27 cellular contexts compared by ENCODE assay signal in the genomic region with DNA sequence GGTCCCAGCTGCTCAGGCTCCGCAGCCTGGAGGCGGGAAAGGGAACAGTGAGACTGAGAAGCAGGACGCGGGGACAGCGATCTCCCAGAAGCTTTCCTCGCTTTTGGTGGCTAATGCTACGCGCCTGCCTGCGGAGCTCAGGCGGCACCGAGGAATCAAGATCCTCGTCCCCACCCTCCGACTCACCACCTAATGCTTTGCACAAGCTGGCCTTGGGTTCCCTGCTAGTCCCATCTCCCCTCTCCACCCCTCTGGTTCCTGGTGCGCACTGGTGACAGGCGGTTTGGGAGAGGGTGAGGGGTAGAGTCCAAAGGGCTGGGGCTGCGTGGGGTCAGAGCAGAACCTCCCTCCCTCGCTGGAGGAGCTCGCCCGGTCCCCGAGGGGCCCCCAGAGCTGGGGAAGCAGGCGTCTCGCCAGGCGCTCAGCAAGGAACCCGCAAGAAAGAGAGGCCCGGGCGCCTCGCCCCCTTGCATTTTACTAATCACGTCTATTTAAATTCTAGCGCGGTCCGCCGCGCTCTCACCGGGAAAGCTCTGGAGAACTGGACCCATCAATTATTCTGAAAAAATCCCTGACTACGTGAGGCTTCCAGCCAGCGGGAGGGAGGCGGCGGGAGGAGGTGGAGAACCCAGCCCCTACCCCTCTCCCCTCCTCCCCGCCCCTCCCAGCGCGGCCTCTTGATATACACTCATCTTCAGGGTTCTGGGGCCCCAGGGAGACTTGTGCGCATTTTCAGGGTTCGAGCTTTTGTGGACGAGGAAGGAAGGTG. TPM values are rescaled to one million over a fixed set of nuclear protein-coding genes. Genes with fewer than 3 reads are reported as not detected.
DNase-seq lines count a peak whose midpoint lies in the region; ATAC-seq, FAIRE-seq and TF ChIP-seq lines count a peak whose summit lies in the region.
"Had no signal": no experiment of that assay in that cellular context is flagged by ENCODE, and none has a peak within 500 bp of the region (broad histone marks: within the 10 kb centered on the region; RNA-seq: fewer than 3 reads in every experiment).

No MANE protein-coding gene starts in this region.

- peak; percentile 26 for ATAC-seq in aorta (ENCODE audit: low FRiP score)
- ATAC-seq: effector memory CD8-positive, alpha-beta T cell; heart right ventricle; HepG2; left lobe of liver; T-helper 17 cell had no signal

- peaks cover 8% of the 10 kb centered on the region for H3K9me3 Mint-ChIP-seq in astrocyte (ENCODE audit: unreplicated experiment)

- H4K20me1 ChIP-seq in mammary epithelial cell (ENCODE audit: insufficient read depth, low read length) = no peaks in the 10 kb centered on the region
- peaks cover 3% of the 10 kb centered on the region for H4K20me1 ChIP-seq in astrocyte (ENCODE audit: insufficient read depth, low read length)

- H3K9me3 ChIP-seq in mammary epithelial cell (replicated peaks; ENCODE audit: insufficient read depth, low read length) (no peaks in the 10 kb centered on the region), breast epithelium (no peaks in the 10 kb centered on the region), astrocyte (ENCODE audit: insufficient read depth, low read depth, low read length) (no peaks in the 10 kb centered on the region), iPS-18a (ENCODE audit: control insufficient read depth, low read depth, low read length) (no peaks in the 10 kb centered on the region), aorta (ENCODE audit: control insufficient read depth, low read length) (no peaks in the 10 kb centered on the region)
- H3K9me3 ChIP-seq: heart right ventricle, uterus had no signal

- H3K27ac ChIP-seq in mammary epithelial cell (ENCODE audit: insufficient read depth, low read depth, low read length) (no peak overlapping the region), breast epithelium (no peak overlapping the region), astrocyte (ENCODE audit: low read depth, low read length) (no peak overlapping the region), iPS-18a (ENCODE audit: low read length) (no peak overlapping the region), aorta (ENCODE audit: low read depth in 1 of 2, low read length in 2 of 2) (no peak overlapping the region)
- H3K27ac ChIP-seq: C4-2B, heart right ventricle, uterus had no signal

- H2AFZ ChIP-seq in mammary epithelial cell (ENCODE audit: low read depth, low read length) (peak overlapping the region; percentile 10), astrocyte (ENCODE audit: low read depth, low read length) (peak overlapping the region; percentile 13)

- TF ChIP-seq CTCF in mammary epithelial cell (conservative IDR thresholded peaks at IDR 0.05 in 1 of 2, IDR thresholded peaks at IDR 0.05 in 1 of 2; ENCODE audit: extremely low read depth in 1 of 2, insufficient read depth in 1 of 2, low read depth in 1 of 2, low read length in 2 of 2) = no peak
- no peak for TF ChIP-seq CTCF in breast epithelium (IDR thresholded peaks at IDR 0.05)
- no peak for TF ChIP-seq CTCF in astrocyte (IDR thresholded peaks at IDR 0.05; ENCODE audit: insufficient read depth, low read depth, low read length)

- dilution Hi-C loops in mammary epithelial cell (cut with HindIII; ENCODE audit: low sequenced_read_pairs) = no loop called here

- H3K4me3 ChIP-seq in mammary epithelial cell (replicated peaks in 1 of 3; ENCODE audit: insufficient read depth in 1 of 3, low read depth in 2 of 3, low read length in 3 of 3) = no peak overlapping the region
- no peak overlapping the region for H3K4me3 ChIP-seq in breast epithelium
- H3K4me3 ChIP-seq in astrocyte (ENCODE audit: insufficient read depth, low read depth, low read length) = no peak overlapping the region
- H3K4me3 ChIP-seq in iPS-18a (ENCODE audit: low read length) = peak overlapping the region; percentile 49
- H3K4me3 ChIP-seq in aorta (ENCODE audit: low read length in 2 of 2) = no peak overlapping the region
- H3K4me3 ChIP-seq: heart right ventricle, uterus had no signal

- H3K4me1 Mint-ChIP-seq in astrocyte (ENCODE audit: low read depth, unreplicated experiment) = peaks cover 3% of the 10 kb centered on the region

- intact Hi-C loops in mammary epithelial cell (cut with micrococcal nuclease) (no loop called here), breast epithelium (cut with DNase I; ENCODE audit: low total_unique reads) (no loop called here), aorta (cut with DNase I) (no loop called here)

- no TSS peak for BruUV-seq in mammary epithelial cell (replicated peaks; lab: Mats Ljungman, UMichigan)

- no peak overlapping the region for H3K27ac Mint-ChIP-seq in astrocyte (ENCODE audit: unreplicated experiment)
- H3K27ac Mint-ChIP-seq: effector memory CD8-positive, alpha-beta T cell; T-helper 17 cell had no signal

- no peak for DNase-seq in mammary epithelial cell
- DNase-seq in breast epithelium (ENCODE audit: low spot score in 2 of 2) = no peak
- DNase-seq in astrocyte (ENCODE audit: low read depth) = no peak
- DNase-seq in aorta = no peak
- no peak for DNase-seq in NCI-H2107 treated with DMSO at 0.1 percent for 48 hours (lab: John Stamatoyannopoulos, UW; ENCODE audit: unreplicated experiment)
- no peak for DNase-seq in NCI-H2029 treated with DMSO at 0.1 percent for 48 hours (lab: John Stamatoyannopoulos, UW)
- DNase-seq in NOMO-1 treated with DMSO at 0.1 percent for 48 hours (lab: John Stamatoyannopoulos, UW; ENCODE audit: unreplicated experiment) = no peak
- DNase-seq: activated CD4-positive, alpha-beta T cell treated with anti-CD3 and anti-CD28 coated beads, Interleukin-2, amount 50 U/mL, for 48 hours; activated naive CD4-positive, alpha-beta T cell; amniotic stem cell; cerebellar nuclear complex; DMS 273 treated with DMSO at 0.1 percent for 48 hours; effector memory CD8-positive, alpha-beta T cell; heart right ventricle; NCI-H146; NCI-H446 treated with DMSO at 0.1 percent for 48 hours; Right ventricle myocardium superior; stimulated activated CD4-positive, alpha-beta T cell treated with anti-CD3 and anti-CD28 coated beads, Interleukin-4, amount 100 ng/mL, for 4 hours; T-helper 17 cell; uterus had no signal

- WGBS in mammary epithelial cell (ENCODE audit: low coverage, missing lambda C conversion rate) = 3% methylated on average over 15 of the region's 44 CpGs
- WGBS in aorta, 2 donors = 1% methylated on average over 40 to 44 of the region's 44 CpGs

- H3K79me2 ChIP-seq in mammary epithelial cell (ENCODE audit: insufficient read depth, low read length) (no peaks in the 10 kb centered on the region), astrocyte (ENCODE audit: insufficient read depth, low read length) (no peaks in the 10 kb centered on the region)

- no peaks in the 10 kb centered on the region for H3K36me3 Mint-ChIP-seq in astrocyte (ENCODE audit: low read depth, unreplicated experiment)

- in situ Hi-C loops in mammary epithelial cell (cut with MboI; ENCODE audit: low sequenced_read_pairs in 2 of 2) = no loop called here

- H3K27me3 Mint-ChIP-seq in astrocyte (ENCODE audit: low read depth, unreplicated experiment) = peaks cover 90% of the 10 kb centered on the region

- H3K4me1 ChIP-seq in mammary epithelial cell (ENCODE audit: insufficient read depth, low read length) = no peaks in the 10 kb centered on the region
- no peaks in the 10 kb centered on the region for H3K4me1 ChIP-seq in breast epithelium
- no peaks in the 10 kb centered on the region for H3K4me1 ChIP-seq in astrocyte (ENCODE audit: insufficient read depth, low read length)
- H3K4me1 ChIP-seq in iPS-18a (ENCODE audit: control insufficient read depth, low read depth, low read length) = peaks cover 3% of the 10 kb centered on the region
- no peaks in the 10 kb centered on the region for H3K4me1 ChIP-seq in aorta (ENCODE audit: control insufficient read depth in 1 of 2, insufficient read depth in 2 of 2, low read length in 2 of 2)
- H3K4me1 ChIP-seq: heart right ventricle, uterus had no signal

- no peak overlapping the region for H3K4me2 ChIP-seq in mammary epithelial cell (ENCODE audit: insufficient read depth, low read depth, low read length)
- H3K4me2 ChIP-seq in astrocyte (ENCODE audit: low read length) = peak overlapping the region; percentile 50

- CTCF ChIA-PET in mammary epithelial cell (lab: Charles Lee; ENCODE audit: low non-redundant PET) = no interaction called here

- H3K4me3 Mint-ChIP-seq in astrocyte (ENCODE audit: unreplicated experiment) = no peak overlapping the region
- H3K4me3 Mint-ChIP-seq: effector memory CD8-positive, alpha-beta T cell; T-helper 17 cell had no signal

- H3K27me3 ChIP-seq in mammary epithelial cell (ENCODE audit: insufficient read depth, low read length) = peaks cover 41% of the 10 kb centered on the region
- peaks cover 3 to 75% of the 10 kb centered on the region in 2 donors for H3K27me3 ChIP-seq in breast epithelium
- H3K27me3 ChIP-seq in astrocyte (ENCODE audit: insufficient read depth, low read length) = peaks cover 78% of the 10 kb centered on the region
- peaks cover 100% of the 10 kb centered on the region for H3K27me3 ChIP-seq in iPS-18a (ENCODE audit: control insufficient read depth, insufficient read depth, low read length)
- H3K27me3 ChIP-seq in aorta (ENCODE audit: control insufficient read depth in 1 of 2, insufficient read depth in 2 of 2, low read length in 1 of 2) = no peaks in the 10 kb centered on the region

- no peak for TF ChIP-seq POLR2A in breast epithelium (IDR thresholded peaks at IDR 0.05)

- H3K36me3 ChIP-seq in mammary epithelial cell (ENCODE audit: insufficient read depth, low read length) (no peaks in the 10 kb centered on the region), breast epithelium (no peaks in the 10 kb centered on the region), astrocyte (ENCODE audit: insufficient read depth, low read length) (no peaks in the 10 kb centered on the region), iPS-18a (ENCODE audit: control insufficient read depth, low read depth, low read length) (no peaks in the 10 kb centered on the region), aorta (ENCODE audit: control insufficient read depth in 1 of 2, insufficient read depth in 2 of 2, low read length in 1 of 2) (no peaks in the 10 kb centered on the region)
- H3K36me3 ChIP-seq: heart right ventricle, uterus had no signal

- no peak for FAIRE-seq in astrocyte (lab: Jason Lieb, UNC)
- FAIRE-seq: GM12892, HepG2 had no signal

- H3K9ac ChIP-seq in mammary epithelial cell (ENCODE audit: insufficient read depth, low read length) (no peak overlapping the region), astrocyte (ENCODE audit: low read length) (no peak overlapping the region), iPS-18a (ENCODE audit: low read length) (no peak overlapping the region)

RNA-seq across cellular contexts. Expression of gene POU4F2, which starts 9.1 kb away (rescaled TPM):
- total RNA-seq in mammary epithelial cell = not detected
- not detected for polyA plus RNA-seq in mammary epithelial cell
- polyA minus RNA-seq in mammary epithelial cell = not detected
- not detected for total RNA-seq in breast epithelium
- not detected in 2 replicates for total RNA-seq in astrocyte
- total RNA-seq in aorta = not detected
- polyA plus RNA-seq in aorta = not detected
- total RNA-seq: heart right ventricle, HepG2, left lobe of liver, MCF 10A, pulmonary artery endothelial cell, Right ventricle myocardium superior, T-helper 17 cell, uterus had no signal
- polyA plus RNA-seq: heart right ventricle, HepG2 had no signal
